Comparison of ENCODE assay signal across 8 cellular contexts in genomic region chr16:29862383-29862883, GRCh38. TPM values are rescaled to one million over a fixed set of nuclear protein-coding genes. Genes with fewer than 3 reads are reported as not detected.
DNase-seq lines count a peak whose midpoint lies in the region; ATAC-seq, FAIRE-seq and TF ChIP-seq lines count a peak whose summit lies in the region.

No MANE protein-coding gene starts in this region.

- intact Hi-C loops in K562 (cut with micrococcal nuclease): loop anchor here (5.0 kb wide), 1 partner anchor 145 kb away; no protein-coding TSS in a partner anchor

- peaks cover 0 to 32% of the 10 kb centered on the region in 2 experiments; a peak in 3 of 5 replicates for H3K4me1 ChIP-seq in K562 (replicated peaks in 1 of 2; ENCODE audit: control insufficient read depth in 2 of 2, insufficient read depth in 2 of 2, low read length in 2 of 2)

- in situ Hi-C loops in KBM-7 (cut with MboI; ENCODE audit: low pct_unique_long_range_greater_than_20kb, low sequenced_read_pairs): no loop called here
- in situ Hi-C loops in K562 (cut with MboI): no loop called here

- no peak for TF ChIP-seq POLR2A in K562 (conservative IDR thresholded peaks at IDR 0.05)

- peak in 2 of 3 experiments; percentile 20 to 23; a peak in 3 of 6 replicates for TF ChIP-seq CTCF in K562 (IDR thresholded peaks at IDR 0.05 in 2 of 3, conservative IDR thresholded peaks at IDR 0.05 in 1 of 3; ENCODE audit: insufficient read depth in 2 of 3, low read depth in 1 of 3, low read length in 3 of 3)

- no peaks in the 10 kb centered on the region for H3K27me3 Mint-ChIP-seq in stimulated activated naive CD8-positive, alpha-beta T cell treated with anti-CD3 and anti-CD28 coated beads, Interleukin-15, Interleukin-2, amounts not matched to agents 100 ng/mL and 50 ng/mL, for 24 hours

- ATAC-seq in K562: peak; percentile 33
- no peak for ATAC-seq in GM21381 (IDR thresholded peaks at IDR 0.05; ENCODE audit: unreplicated experiment)
- ATAC-seq in HG03520 (IDR thresholded peaks at IDR 0.05; ENCODE audit: unreplicated experiment): no peak

- H3K4me1 Mint-ChIP-seq in stimulated activated naive CD8-positive, alpha-beta T cell treated with anti-CD3 and anti-CD28 coated beads, Interleukin-15, Interleukin-2, amounts not matched to agents 100 ng/mL and 50 ng/mL, for 24 hours (ENCODE audit: low read depth): peaks cover 18% of the 10 kb centered on the region

- FAIRE-seq in K562 (lab: Jason Lieb, UNC): no peak

- H3K9ac ChIP-seq in K562 (ENCODE audit: insufficient read depth in 1 of 2, low read depth in 2 of 2, low read length in 2 of 2): peak overlapping the region; percentile 93; a peak in 3 of 4 replicates

- H3K9me3 Mint-ChIP-seq in stimulated activated naive CD8-positive, alpha-beta T cell treated with anti-CD3 and anti-CD28 coated beads, Interleukin-15, Interleukin-2, amounts not matched to agents 100 ng/mL and 50 ng/mL, for 24 hours: no peaks in the 10 kb centered on the region

- H3K27ac ChIP-seq in K562 (ENCODE audit: extremely low read depth, low read depth, low read length): peak overlapping the region; percentile 99

- peaks cover 27% of the 10 kb centered on the region; the same call in 2 of the 3 replicates for H3K36me3 ChIP-seq in K562 (ENCODE audit: control insufficient read depth, insufficient read depth, low read length)

- CTCF ChIA-PET in K562 (lab: Yijun Ruan, JAX; ENCODE audit: low intra/inter-chr PET ratio): interaction anchor here (1.3 to 1.7 kb wide), 2 partner anchors 142 to 159 kb away, joined by 5 to 7 read pairs; no protein-coding TSS in a partner anchor

- no peaks in the 10 kb centered on the region for H3K9me1 ChIP-seq in K562 (ENCODE audit: control insufficient read depth, insufficient read depth, low read length)

- POLR2A ChIA-PET in K562 (lab: Yijun Ruan, JAX): interaction anchor here (0.9 to 1.5 kb wide), 3 partner anchors 8 to 143 kb away, joined by 3 to 6 read pairs (median 4); no protein-coding TSS in a partner anchor

- no peak for TF ChIP-seq EP300 in K562 (IDR thresholded peaks at IDR 0.05; ENCODE audit: low read length)

- peak overlapping the region; percentile 99 for H3K4me3 Mint-ChIP-seq in stimulated activated naive CD8-positive, alpha-beta T cell treated with anti-CD3 and anti-CD28 coated beads, Interleukin-15, Interleukin-2, amounts not matched to agents 100 ng/mL and 50 ng/mL, for 24 hours

- DNase-seq in NCI-H1417 (lab: John Stamatoyannopoulos, UW) (peak in 2 of 3 experiments; percentile 64 to 66), NCI-H1417 treated with DMSO at 0.1 percent for 48 hours (lab: John Stamatoyannopoulos, UW) (no peak), KBM-7 (peak; percentile 24), K562 (ENCODE audit: extremely low read depth in 1 of 4, low spot score in 3 of 4) (peak in 3 of 4 experiments; percentile 28 to 38 (median 30)), kidney glomerular epithelial cell (lab: John Stamatoyannopoulos, UW) (peak; percentile 18)

- H2AFZ ChIP-seq in K562 (ENCODE audit: low read depth, low read length): peak overlapping the region; percentile 99

- peaks cover 23% of the 10 kb centered on the region for H3K36me3 Mint-ChIP-seq in stimulated activated naive CD8-positive, alpha-beta T cell treated with anti-CD3 and anti-CD28 coated beads, Interleukin-15, Interleukin-2, amounts not matched to agents 100 ng/mL and 50 ng/mL, for 24 hours (ENCODE audit: low read depth)

- H3K9me3 ChIP-seq in K562 (replicated peaks; ENCODE audit: control insufficient read depth, insufficient read depth, low read depth, low read length): no peaks in the 10 kb centered on the region

- H3K27me3 ChIP-seq in K562 (ENCODE audit: control insufficient read depth in 2 of 2, insufficient read depth in 2 of 2, low read length in 2 of 2): no peaks in the 10 kb centered on the region; a peak in 1 of 5 replicates

- H3K4me2 ChIP-seq in K562 (ENCODE audit: insufficient read depth, low read length): peak overlapping the region; percentile 96

- BruUV-seq in K562 (replicated peaks; lab: Mats Ljungman, UMichigan): no TSS peak

- H3K27ac Mint-ChIP-seq in stimulated activated naive CD8-positive, alpha-beta T cell treated with anti-CD3 and anti-CD28 coated beads, Interleukin-15, Interleukin-2, amounts not matched to agents 100 ng/mL and 50 ng/mL, for 24 hours: peak overlapping the region; percentile 95

- 4% methylated on average over 22 of the region's 27 CpGs for WGBS in K562 (ENCODE audit: insufficient coverage, low coverage, missing lambda C conversion rate)

- no peak for TF ChIP-seq RAD21 in K562 (CRISPR knock-in tag; conservative IDR thresholded peaks at IDR 0.05 in 1 of 2, IDR thresholded peaks at IDR 0.05 in 1 of 2)

- H4K20me1 ChIP-seq in K562 (replicated peaks; ENCODE audit: control insufficient read depth, insufficient read depth, low read length): no peaks in the 10 kb centered on the region

- H3K4me3 ChIP-seq in K562: peak overlapping the region; percentile 98

- peaks cover 11% of the 10 kb centered on the region; the same call in 2 of the 3 replicates for H3K79me2 ChIP-seq in K562 (ENCODE audit: control insufficient read depth, insufficient read depth, low read length)

RNA-seq across cellular contexts. Expression of gene CDIPT, which starts 0.6 kb away (rescaled TPM):
- 14.9 and 44.1 TPM in 2 replicates for total RNA-seq in K562 (2011; cell fraction: chromatin; rRNA removed; ENCODE audit: low replicate concordance)
- 55.1 and 61.0 TPM in 2 replicates for total RNA-seq in K562 (2011; cell fraction: nucleolus; rRNA removed)
- total RNA-seq in K562 (2011; cell fraction: nucleoplasm; rRNA removed): 40.9 and 42.1 TPM in 2 replicates
- total RNA-seq in K562 (2014; rRNA removed) (32.5 and 42.4 TPM in 2 replicates), K562 (2014; rRNA removed; fragmentation: Illumina TruSeq; extraction: Trizol) (6.3 and 8.4 TPM in 2 replicates), K562 (2015; rRNA removed; fragmentation: Illumina TruSeq; extraction: Trizol) (17.1 and 17.6 TPM in 2 replicates), K562 (2021) (34.3 and 36.7 TPM in 2 replicates)
- polyA plus RNA-seq in K562 (2011; rRNA removed) (23.0 and 31.9 TPM in 2 replicates), K562 (2014; fragmentation: Illumina TruSeq; extraction: Trizol) (24.4 and 38.2 TPM in 2 replicates), K562 (2014; fragmentation: Nextera tagmentation; extraction: Ambion mirVana) (1 to 10 TPM; 1.3 to 2.1 TPM), K562 (2014; rRNA removed) (37.0 and 37.9 TPM in 2 replicates)
- polyA plus RNA-seq in K562 (2011; cell fraction: cytosol; rRNA removed): 49.9 and 76.4 TPM in 2 replicates
- polyA plus RNA-seq in K562 (2011; cell fraction: nucleus; rRNA removed): 39.2 and 47.5 TPM in 2 replicates
- 35.6 and 54.1 TPM in 2 replicates for polyA plus RNA-seq in K562 (2012)
- 13.3 and 16.1 TPM in 2 replicates for polyA minus RNA-seq in K562 (2011; rRNA and poly(A)+ RNA removed)
- polyA minus RNA-seq in K562 (2011; cell fraction: cytosol; rRNA and poly(A)+ RNA removed): 29.5 and 30.0 TPM in 2 replicates
- 12.5 and 12.9 TPM in 2 replicates for polyA minus RNA-seq in K562 (2011; cell fraction: nucleus; rRNA and poly(A)+ RNA removed)

RNA-seq across cellular contexts. Expression of gene SEZ6L2, which starts 36.9 kb away (rescaled TPM):
- 0.65 TPM in 1 of 2 replicates, not detected in the other for total RNA-seq in K562 (2011; cell fraction: chromatin; rRNA removed; ENCODE audit: low replicate concordance)
- 0.92 and 1.3 TPM in 2 replicates for total RNA-seq in K562 (2011; cell fraction: nucleolus; rRNA removed)
- 0.44 and 0.61 TPM in 2 replicates for total RNA-seq in K562 (2011; cell fraction: nucleoplasm; rRNA removed)
- total RNA-seq in K562 (2014; rRNA removed): 1.3 and 1.6 TPM in 2 replicates
- 0.29 and 0.40 TPM in 2 replicates for total RNA-seq in K562 (2014; rRNA removed; fragmentation: Illumina TruSeq; extraction: Trizol)
- total RNA-seq in K562 (2015; rRNA removed; fragmentation: Illumina TruSeq; extraction: Trizol): 0.72 TPM in 2 replicates
- 2.1 TPM in 2 replicates for total RNA-seq in K562 (2021)
- 0.36 and 1.6 TPM in 2 replicates for polyA plus RNA-seq in K562 (2011; rRNA removed)
- polyA plus RNA-seq in K562 (2011; cell fraction: cytosol; rRNA removed): 0.66 and 1.7 TPM in 2 replicates
- polyA plus RNA-seq in K562 (2011; cell fraction: nucleus; rRNA removed): 0.94 and 1.0 TPM in 2 replicates
- polyA plus RNA-seq in K562 (2012): 1.2 TPM in 2 replicates
- polyA plus RNA-seq in K562 (2014; fragmentation: Illumina TruSeq; extraction: Trizol): 1.2 and 1.7 TPM in 2 replicates
- polyA plus RNA-seq in K562 (2014; fragmentation: Nextera tagmentation; extraction: Ambion mirVana): under 1 TPM; 0.10 to 0.22 TPM
- 1.3 TPM in 2 replicates for polyA plus RNA-seq in K562 (2014; rRNA removed)
- 0.14 and 0.18 TPM in 2 replicates for polyA minus RNA-seq in K562 (2011; rRNA and poly(A)+ RNA removed)
- 0.86 and 1.4 TPM in 2 replicates for polyA minus RNA-seq in K562 (2011; cell fraction: cytosol; rRNA and poly(A)+ RNA removed)
- polyA minus RNA-seq in K562 (2011; cell fraction: nucleus; rRNA and poly(A)+ RNA removed): 0.13 and 0.89 TPM in 2 replicates

RNA-seq across cellular contexts. Expression of gene ASPHD1, which starts 37.9 kb away (rescaled TPM):
- not detected in 2 replicates for total RNA-seq in K562 (2011; cell fraction: chromatin; rRNA removed; ENCODE audit: low replicate concordance)
- total RNA-seq in K562 (2011; cell fraction: nucleolus; rRNA removed): 0.33 TPM in 1 of 2 replicates, not detected in the other
- total RNA-seq in K562 (2011; cell fraction: nucleoplasm; rRNA removed): 0.29 TPM in 1 of 2 replicates, not detected in the other
- not detected in 2 replicates for total RNA-seq in K562 (2014; rRNA removed)
- total RNA-seq in K562 (2014; rRNA removed; fragmentation: Illumina TruSeq; extraction: Trizol): not detected in 2 replicates
- not detected in 2 replicates for total RNA-seq in K562 (2015; rRNA removed; fragmentation: Illumina TruSeq; extraction: Trizol)
- total RNA-seq in K562 (2021): 0.18 and 0.22 TPM in 2 replicates
- polyA plus RNA-seq in K562 (2011; rRNA removed): 0.07 and 0.25 TPM in 2 replicates
- polyA plus RNA-seq in K562 (2011; cell fraction: cytosol; rRNA removed): 0.92 TPM in 1 of 2 replicates, not detected in the other
- 0.15 and 0.64 TPM in 2 replicates for polyA plus RNA-seq in K562 (2011; cell fraction: nucleus; rRNA removed)
- polyA plus RNA-seq in K562 (2012): 0.21 and 0.29 TPM in 2 replicates
- polyA plus RNA-seq in K562 (2014; fragmentation: Illumina TruSeq; extraction: Trizol): 0.29 TPM in 1 of 2 replicates, not detected in the other
- polyA plus RNA-seq in K562 (2014; fragmentation: Nextera tagmentation; extraction: Ambion mirVana): under 1 TPM in 1 of 2 experiments, not detected in 1; 0.03 TPM
- polyA plus RNA-seq in K562 (2014; rRNA removed): 0.32 and 0.70 TPM in 2 replicates
- not detected in 2 replicates for polyA minus RNA-seq in K562 (2011; rRNA and poly(A)+ RNA removed)
- polyA minus RNA-seq in K562 (2011; cell fraction: cytosol; rRNA and poly(A)+ RNA removed): not detected in 2 replicates
- polyA minus RNA-seq in K562 (2011; cell fraction: nucleus; rRNA and poly(A)+ RNA removed): not detected in 2 replicates

RNA-seq across cellular contexts. Expression of gene MVP, which starts 42.2 kb away (rescaled TPM):
- 2.1 and 2.7 TPM in 2 replicates for total RNA-seq in K562 (2011; cell fraction: chromatin; rRNA removed; ENCODE audit: low replicate concordance)
- total RNA-seq in K562 (2011; cell fraction: nucleolus; rRNA removed): 0.83 and 2.1 TPM in 2 replicates
- 1.6 and 6.8 TPM in 2 replicates for total RNA-seq in K562 (2011; cell fraction: nucleoplasm; rRNA removed)
- 0.53 and 1.00 TPM in 2 replicates for total RNA-seq in K562 (2014; rRNA removed)
- total RNA-seq in K562 (2014; rRNA removed; fragmentation: Illumina TruSeq; extraction: Trizol): 0.41 and 0.65 TPM in 2 replicates
- total RNA-seq in K562 (2015; rRNA removed; fragmentation: Illumina TruSeq; extraction: Trizol): 0.76 and 0.98 TPM in 2 replicates
- 1.4 and 1.9 TPM in 2 replicates for total RNA-seq in K562 (2021)
- 0.39 and 1.1 TPM in 2 replicates for polyA plus RNA-seq in K562 (2011; rRNA removed)
- polyA plus RNA-seq in K562 (2011; cell fraction: cytosol; rRNA removed): 0.21 and 0.86 TPM in 2 replicates
- polyA plus RNA-seq in K562 (2011; cell fraction: nucleus; rRNA removed): 2.9 and 3.4 TPM in 2 replicates
- polyA plus RNA-seq in K562 (2012): 2.1 and 3.5 TPM in 2 replicates
- polyA plus RNA-seq in K562 (2014; fragmentation: Illumina TruSeq; extraction: Trizol): 0.43 and 0.69 TPM in 2 replicates
- not detected for polyA plus RNA-seq in K562 (2014; fragmentation: Nextera tagmentation; extraction: Ambion mirVana)
- 0.66 and 1.1 TPM in 2 replicates for polyA plus RNA-seq in K562 (2014; rRNA removed)
- 0.53 and 1.0 TPM in 2 replicates for polyA minus RNA-seq in K562 (2011; rRNA and poly(A)+ RNA removed)
- polyA minus RNA-seq in K562 (2011; cell fraction: cytosol; rRNA and poly(A)+ RNA removed): 2.4 and 2.7 TPM in 2 replicates
- polyA minus RNA-seq in K562 (2011; cell fraction: nucleus; rRNA and poly(A)+ RNA removed): 0.94 and 2.2 TPM in 2 replicates

RNA-seq across cellular contexts. Expression of gene PAGR1, which starts 46.5 kb away (rescaled TPM):
- total RNA-seq in K562 (2011; cell fraction: chromatin; rRNA removed; ENCODE audit: low replicate concordance): 8.4 and 14.4 TPM in 2 replicates
- total RNA-seq in K562 (2011; cell fraction: nucleolus; rRNA removed): 14.2 and 16.0 TPM in 2 replicates
- 11.1 and 12.8 TPM in 2 replicates for total RNA-seq in K562 (2011; cell fraction: nucleoplasm; rRNA removed)
- total RNA-seq in K562 (2014; rRNA removed): 58.2 and 68.3 TPM in 2 replicates
- total RNA-seq in K562 (2014; rRNA removed; fragmentation: Illumina TruSeq; extraction: Trizol): 16.5 and 16.8 TPM in 2 replicates
- total RNA-seq in K562 (2015; rRNA removed; fragmentation: Illumina TruSeq; extraction: Trizol): 40.7 and 42.2 TPM in 2 replicates
- total RNA-seq in K562 (2021): 33.3 and 36.0 TPM in 2 replicates
- polyA plus RNA-seq in K562 (2011; rRNA removed): 15.4 and 16.6 TPM in 2 replicates
- polyA plus RNA-seq in K562 (2011; cell fraction: cytosol; rRNA removed): 16.9 and 23.2 TPM in 2 replicates
- polyA plus RNA-seq in K562 (2011; cell fraction: nucleus; rRNA removed): 11.9 and 16.8 TPM in 2 replicates
- polyA plus RNA-seq in K562 (2012): 21.5 and 32.5 TPM in 2 replicates
- 15.7 and 26.0 TPM in 2 replicates for polyA plus RNA-seq in K562 (2014; fragmentation: Illumina TruSeq; extraction: Trizol)
- 1 to 10 TPM; 1.4 to 4.5 TPM for polyA plus RNA-seq in K562 (2014; fragmentation: Nextera tagmentation; extraction: Ambion mirVana)
- 42.8 and 51.3 TPM in 2 replicates for polyA plus RNA-seq in K562 (2014; rRNA removed)
- 5.3 and 7.0 TPM in 2 replicates for polyA minus RNA-seq in K562 (2011; rRNA and poly(A)+ RNA removed)
- 7.3 and 12.9 TPM in 2 replicates for polyA minus RNA-seq in K562 (2011; cell fraction: cytosol; rRNA and poly(A)+ RNA removed)
- 10.0 and 13.6 TPM in 2 replicates for polyA minus RNA-seq in K562 (2011; cell fraction: nucleus; rRNA and poly(A)+ RNA removed)
